Comparison of ENCODE assay signal across 2 cellular contexts in the genomic region with DNA sequence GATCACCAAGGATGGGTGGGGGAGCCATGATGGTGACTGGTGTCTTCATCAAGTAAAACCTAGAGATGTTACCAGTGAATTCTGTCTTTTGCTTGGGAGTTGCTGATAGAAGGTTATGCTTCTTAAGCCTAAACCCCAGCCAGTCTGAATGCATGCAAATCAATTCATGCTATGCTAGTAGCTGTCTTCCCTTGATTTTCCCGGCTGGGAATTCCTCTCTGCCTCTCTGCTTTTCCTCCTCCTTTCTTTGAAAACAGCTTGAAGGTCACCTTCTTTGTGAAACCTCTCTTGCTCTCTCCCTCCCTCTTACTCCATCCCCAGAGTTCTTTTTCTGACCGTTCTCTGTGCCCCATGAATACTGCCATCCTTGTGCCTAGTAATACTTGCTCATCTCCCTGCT.
TF ChIP-seq lines count a peak whose summit lies in the region.

No MANE protein-coding gene starts in this region.

TF ChIP-seq in HCT116, 20 proteins besides CTCF, POLR2A, EP300 and RAD21:
- TF ChIP-seq EZH2 (IDR thresholded peaks at IDR 0.05) (no peak), CBX3 (IDR thresholded peaks at IDR 0.05; ENCODE audit: low read depth) (no peak), ELF1 (IDR thresholded peaks at IDR 0.05; ENCODE audit: borderline replicate concordance, low read depth) (no peak), EZH2phosphoT487 (IDR thresholded peaks at IDR 0.05; ENCODE audit: borderline replicate concordance) (no peak), SRF (IDR thresholded peaks at IDR 0.05; ENCODE audit: low read depth) (no peak), SIN3A (IDR thresholded peaks at IDR 0.05; ENCODE audit: low read depth) (no peak), POLR2AphosphoS5 (IDR thresholded peaks at IDR 0.05; ENCODE audit: low read depth, low read length) (no peak), CEBPB (IDR thresholded peaks at IDR 0.05; ENCODE audit: low read depth) (no peak), JUND (IDR thresholded peaks at IDR 0.05) (no peak), EGR1 (IDR thresholded peaks at IDR 0.05; ENCODE audit: low read depth) (no peak), ZFX (IDR thresholded peaks at IDR 0.05) (no peak), YY1 (IDR thresholded peaks at IDR 0.05; ENCODE audit: extremely low read depth, insufficient replicate concordance, low read depth, low read length) (no peak), FOSL1 (IDR thresholded peaks at IDR 0.05; ENCODE audit: low read depth) (no peak), SP1 (IDR thresholded peaks at IDR 0.05; ENCODE audit: low read depth) (no peak), TCF7L2 (IDR thresholded peaks at IDR 0.05; ENCODE audit: borderline replicate concordance, extremely low read depth, insufficient read depth, insufficient read length) (no peak)
- TF ChIP-seq, protein P1, sequence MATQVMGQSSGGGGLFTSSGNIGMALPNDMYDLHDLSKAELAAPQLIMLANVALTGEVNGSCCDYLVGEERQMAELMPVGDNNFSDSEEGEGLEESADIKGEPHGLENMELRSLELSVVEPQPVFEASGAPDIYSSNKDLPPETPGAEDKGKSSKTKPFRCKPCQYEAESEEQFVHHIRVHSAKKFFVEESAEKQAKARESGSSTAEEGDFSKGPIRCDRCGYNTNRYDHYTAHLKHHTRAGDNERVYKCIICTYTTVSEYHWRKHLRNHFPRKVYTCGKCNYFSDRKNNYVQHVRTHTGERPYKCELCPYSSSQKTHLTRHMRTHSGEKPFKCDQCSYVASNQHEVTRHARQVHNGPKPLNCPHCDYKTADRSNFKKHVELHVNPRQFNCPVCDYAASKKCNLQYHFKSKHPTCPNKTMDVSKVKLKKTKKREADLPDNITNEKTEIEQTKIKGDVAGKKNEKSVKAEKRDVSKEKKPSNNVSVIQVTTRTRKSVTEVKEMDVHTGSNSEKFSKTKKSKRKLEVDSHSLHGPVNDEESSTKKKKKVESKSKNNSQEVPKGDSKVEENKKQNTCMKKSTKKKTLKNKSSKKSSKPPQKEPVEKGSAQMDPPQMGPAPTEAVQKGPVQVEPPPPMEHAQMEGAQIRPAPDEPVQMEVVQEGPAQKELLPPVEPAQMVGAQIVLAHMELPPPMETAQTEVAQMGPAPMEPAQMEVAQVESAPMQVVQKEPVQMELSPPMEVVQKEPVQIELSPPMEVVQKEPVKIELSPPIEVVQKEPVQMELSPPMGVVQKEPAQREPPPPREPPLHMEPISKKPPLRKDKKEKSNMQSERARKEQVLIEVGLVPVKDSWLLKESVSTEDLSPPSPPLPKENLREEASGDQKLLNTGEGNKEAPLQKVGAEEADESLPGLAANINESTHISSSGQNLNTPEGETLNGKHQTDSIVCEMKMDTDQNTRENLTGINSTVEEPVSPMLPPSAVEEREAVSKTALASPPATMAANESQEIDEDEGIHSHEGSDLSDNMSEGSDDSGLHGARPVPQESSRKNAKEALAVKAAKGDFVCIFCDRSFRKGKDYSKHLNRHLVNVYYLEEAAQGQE (IDR thresholded peaks at IDR 0.05; ENCODE audit: low read depth): no peak
- TF ChIP-seq, protein P2, sequence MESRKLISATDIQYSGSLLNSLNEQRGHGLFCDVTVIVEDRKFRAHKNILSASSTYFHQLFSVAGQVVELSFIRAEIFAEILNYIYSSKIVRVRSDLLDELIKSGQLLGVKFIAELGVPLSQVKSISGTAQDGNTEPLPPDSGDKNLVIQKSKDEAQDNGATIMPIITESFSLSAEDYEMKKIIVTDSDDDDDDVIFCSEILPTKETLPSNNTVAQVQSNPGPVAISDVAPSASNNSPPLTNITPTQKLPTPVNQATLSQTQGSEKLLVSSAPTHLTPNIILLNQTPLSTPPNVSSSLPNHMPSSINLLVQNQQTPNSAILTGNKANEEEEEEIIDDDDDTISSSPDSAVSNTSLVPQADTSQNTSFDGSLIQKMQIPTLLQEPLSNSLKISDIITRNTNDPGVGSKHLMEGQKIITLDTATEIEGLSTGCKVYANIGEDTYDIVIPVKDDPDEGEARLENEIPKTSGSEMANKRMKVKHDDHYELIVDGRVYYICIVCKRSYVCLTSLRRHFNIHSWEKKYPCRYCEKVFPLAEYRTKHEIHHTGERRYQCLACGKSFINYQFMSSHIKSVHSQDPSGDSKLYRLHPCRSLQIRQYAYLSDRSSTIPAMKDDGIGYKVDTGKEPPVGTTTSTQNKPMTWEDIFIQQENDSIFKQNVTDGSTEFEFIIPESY (IDR thresholded peaks at IDR 0.05; ENCODE audit: extremely low read depth, insufficient replicate concordance, low read length): no peak
- TF ChIP-seq, protein P3, sequence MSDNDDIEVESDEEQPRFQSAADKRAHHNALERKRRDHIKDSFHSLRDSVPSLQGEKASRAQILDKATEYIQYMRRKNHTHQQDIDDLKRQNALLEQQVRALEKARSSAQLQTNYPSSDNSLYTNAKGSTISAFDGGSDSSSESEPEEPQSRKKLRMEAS (IDR thresholded peaks at IDR 0.05): no peak
- TF ChIP-seq, protein P4, sequence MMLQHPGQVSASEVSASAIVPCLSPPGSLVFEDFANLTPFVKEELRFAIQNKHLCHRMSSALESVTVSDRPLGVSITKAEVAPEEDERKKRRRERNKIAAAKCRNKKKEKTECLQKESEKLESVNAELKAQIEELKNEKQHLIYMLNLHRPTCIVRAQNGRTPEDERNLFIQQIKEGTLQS (IDR thresholded peaks at IDR 0.05): no peak

TF ChIP-seq in neural cell, 6 proteins besides CTCF, POLR2A, EP300 and RAD21:
- no peak for TF ChIP-seq TAF1 (IDR thresholded peaks at IDR 0.05; ENCODE audit: low read depth)
- TF ChIP-seq, protein P1 (IDR thresholded peaks at IDR 0.05; ENCODE audit: borderline replicate concordance): peak; percentile 92
